Comparison of ENCODE assay signal across 22 cellular contexts in the genomic region with DNA sequence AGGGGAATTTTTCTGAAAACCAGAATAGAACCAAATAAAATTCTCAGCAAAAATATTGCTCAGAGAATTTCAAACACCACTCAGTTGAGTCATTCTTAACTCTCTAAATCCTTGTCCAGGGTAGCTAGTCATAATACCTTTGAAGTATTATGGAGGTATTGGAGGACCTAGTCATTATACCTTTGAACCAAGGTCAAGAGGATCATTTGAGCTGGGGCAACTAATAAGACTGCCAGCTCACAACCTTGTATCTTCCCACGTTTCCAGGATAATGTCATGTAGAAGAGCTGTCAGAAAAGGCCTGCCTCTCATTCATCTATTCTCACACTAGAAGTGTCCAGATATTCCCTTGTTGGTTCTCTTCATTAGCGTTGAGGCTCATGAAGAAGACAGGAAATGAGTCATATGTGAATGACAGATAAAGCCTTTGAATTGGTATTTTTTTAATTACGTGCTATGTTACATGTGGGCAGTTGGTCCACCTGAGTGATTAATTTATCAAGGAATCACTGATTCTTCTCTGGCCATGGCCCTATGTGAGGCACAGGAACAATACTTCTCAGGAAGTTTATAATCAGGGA. TPM values are rescaled to one million over a fixed set of nuclear protein-coding genes. Genes with fewer than 3 reads are reported as not detected.
DNase-seq lines count a peak whose midpoint lies in the region; TF ChIP-seq lines count a peak whose summit lies in the region.
"Had no signal": no experiment of that assay in that cellular context is flagged by ENCODE, and none has a peak within 500 bp of the region (broad histone marks: within the 10 kb centered on the region; RNA-seq: fewer than 3 reads in every experiment).

No MANE protein-coding gene starts in this region.

- H3K27me3 ChIP-seq in mammary epithelial cell (ENCODE audit: insufficient read depth, low read length): peaks cover 5% of the 10 kb centered on the region

- no peak overlapping the region for H3K4me3 ChIP-seq in mammary epithelial cell (replicated peaks in 1 of 3; ENCODE audit: insufficient read depth in 1 of 3, low read depth in 2 of 3, low read length in 3 of 3)
- H3K4me3 ChIP-seq: GM23248, PC-9 had no signal

- CTCF ChIA-PET in mammary epithelial cell (lab: Charles Lee; ENCODE audit: low non-redundant PET): no interaction called here
- CTCF ChIA-PET in MCF 10A (lab: Yijun Ruan, JAX): interaction anchor here (1.0 kb wide), 1 partner anchor 1743 kb away, joined by 5 read pairs; no protein-coding TSS in a partner anchor

- POLR2A ChIA-PET in MCF 10A (lab: Yijun Ruan, JAX): interaction anchor here (0.8 to 1.1 kb wide), 2 partner anchors 17 to 26 kb away, joined by 3 to 4 read pairs; no protein-coding TSS in a partner anchor

- DNase-seq in mammary epithelial cell (peak; percentile 5), MCF 10A (ENCODE audit: unreplicated experiment) (no peak), RPMI7951 (ENCODE audit: low read depth) (peak; percentile 7), foreskin melanocyte (peak; percentile 10), DMS79 treated with DMSO at 0.1 percent for 48 hours (lab: John Stamatoyannopoulos, UW) (no peak), cortex of kidney (lab: John Stamatoyannopoulos, UW) (no peak)
- no peak for DNase-seq in activated T-cell treated with anti-CD3 and anti-CD28 coated beads, Interleukin-2, amount 50 U/mL, for 24 hours
- DNase-seq: CD8-positive, alpha-beta memory T cell; GM23248; H9; KBM-7; MV-4-11; NCI-H1694 treated with DMSO at 0.1 percent for 48 hours; NCI-H2081 treated with DMSO at 0.1 percent for 48 hours; NCI-H446 treated with DMSO at 0.1 percent for 48 hours; PC-9; SHP77 treated with DMSO at 0.1 percent for 48 hours; SK-N-SH had no signal

- H3K4me2 ChIP-seq in mammary epithelial cell (ENCODE audit: insufficient read depth, low read depth, low read length): no peak overlapping the region
- H3K4me2 ChIP-seq: PC-9, SK-N-SH had no signal

- H3K9me3 ChIP-seq in mammary epithelial cell (replicated peaks; ENCODE audit: insufficient read depth, low read length): no peaks in the 10 kb centered on the region
- H3K9me3 ChIP-seq: SK-N-SH had no signal

- no peaks in the 10 kb centered on the region for H3K27me3 Mint-ChIP-seq in MCF 10A (ENCODE audit: insufficient read depth, unreplicated experiment)
- peaks cover 28% of the 10 kb centered on the region for H3K27me3 Mint-ChIP-seq in activated T-cell treated with anti-CD3 and anti-CD28 coated beads, Interleukin-2, amount 50 U/mL, for 24 hours

- no peak overlapping the region for H3K4me3 Mint-ChIP-seq in MCF 10A (ENCODE audit: unreplicated experiment)
- H3K4me3 Mint-ChIP-seq in activated T-cell treated with anti-CD3 and anti-CD28 coated beads, Interleukin-2, amount 50 U/mL, for 24 hours: no peak overlapping the region
- H3K4me3 Mint-ChIP-seq: H9 had no signal

- no peaks in the 10 kb centered on the region for H3K79me2 ChIP-seq in mammary epithelial cell (ENCODE audit: insufficient read depth, low read length)

- H3K27ac ChIP-seq in mammary epithelial cell (ENCODE audit: insufficient read depth, low read depth, low read length): no peak overlapping the region
- H3K27ac ChIP-seq: C4-2B, GM23248, PC-9, RWPE1 had no signal

- H4K20me1 ChIP-seq in mammary epithelial cell (ENCODE audit: insufficient read depth, low read length): no peaks in the 10 kb centered on the region

- BruUV-seq in mammary epithelial cell (replicated peaks; lab: Mats Ljungman, UMichigan): no TSS peak
- BruUV-seq in MCF 10A (replicated peaks; lab: Mats Ljungman, UMichigan): no TSS peak

- no peak overlapping the region for H2AFZ ChIP-seq in mammary epithelial cell (ENCODE audit: low read depth, low read length)
- H2AFZ ChIP-seq: GM23248, PC-9 had no signal

- no peak overlapping the region for H3K27ac Mint-ChIP-seq in MCF 10A (ENCODE audit: low read depth, unreplicated experiment)
- no peak overlapping the region for H3K27ac Mint-ChIP-seq in activated T-cell treated with anti-CD3 and anti-CD28 coated beads, Interleukin-2, amount 50 U/mL, for 24 hours
- H3K27ac Mint-ChIP-seq: CD8-positive, alpha-beta memory T cell; H9 had no signal

- no peak overlapping the region for H3K9ac ChIP-seq in mammary epithelial cell (ENCODE audit: insufficient read depth, low read length)
- H3K9ac ChIP-seq: GM23248, SK-N-SH had no signal

- no peaks in the 10 kb centered on the region for H3K36me3 Mint-ChIP-seq in MCF 10A (ENCODE audit: insufficient read depth, unreplicated experiment)
- H3K36me3 Mint-ChIP-seq in activated T-cell treated with anti-CD3 and anti-CD28 coated beads, Interleukin-2, amount 50 U/mL, for 24 hours (ENCODE audit: low read depth): no peaks in the 10 kb centered on the region
- H3K36me3 Mint-ChIP-seq: CD8-positive, alpha-beta memory T cell had no signal

- H3K4me1 Mint-ChIP-seq in MCF 10A (ENCODE audit: insufficient read depth, unreplicated experiment): peaks cover 11% of the 10 kb centered on the region
- H3K4me1 Mint-ChIP-seq in activated T-cell treated with anti-CD3 and anti-CD28 coated beads, Interleukin-2, amount 50 U/mL, for 24 hours (ENCODE audit: low read depth): no peaks in the 10 kb centered on the region
- H3K4me1 Mint-ChIP-seq: CD8-positive, alpha-beta memory T cell; H9 had no signal

- dilution Hi-C loops in mammary epithelial cell (cut with HindIII; ENCODE audit: low sequenced_read_pairs): no loop called here

- WGBS in mammary epithelial cell (ENCODE audit: low coverage, missing lambda C conversion rate): 30% methylated on average over 2 of the region's 3 CpGs

- H3K4me1 ChIP-seq in mammary epithelial cell (ENCODE audit: insufficient read depth, low read length): peaks cover 4% of the 10 kb centered on the region

- intact Hi-C loops in mammary epithelial cell (cut with micrococcal nuclease) (no loop called here), MCF 10A (cut with micrococcal nuclease) (no loop called here)

- TF ChIP-seq CTCF in mammary epithelial cell (conservative IDR thresholded peaks at IDR 0.05 in 1 of 2, IDR thresholded peaks at IDR 0.05 in 1 of 2; ENCODE audit: extremely low read depth in 1 of 2, insufficient read depth in 1 of 2, low read depth in 1 of 2, low read length in 2 of 2) (no peak), MCF 10A (IDR thresholded peaks at IDR 0.05; ENCODE audit: unreplicated experiment) (no peak)

- no peaks in the 10 kb centered on the region for H3K9me3 Mint-ChIP-seq in MCF 10A (ENCODE audit: unreplicated experiment)
- no peaks in the 10 kb centered on the region for H3K9me3 Mint-ChIP-seq in activated T-cell treated with anti-CD3 and anti-CD28 coated beads, Interleukin-2, amount 50 U/mL, for 24 hours
- H3K9me3 Mint-ChIP-seq: CD8-positive, alpha-beta memory T cell; H9 had no signal

- in situ Hi-C loops in mammary epithelial cell (cut with MboI; ENCODE audit: low sequenced_read_pairs in 2 of 2): no loop called here

- H3K36me3 ChIP-seq in mammary epithelial cell (ENCODE audit: insufficient read depth, low read length): no peaks in the 10 kb centered on the region

RNA-seq across cellular contexts. Expression of a gene that starts 48.3 kb away (rescaled TPM):
- total RNA-seq in mammary epithelial cell (not detected), MCF 10A (2022) (not detected in 2 replicates)
- polyA plus RNA-seq in mammary epithelial cell: not detected
- not detected for polyA minus RNA-seq in mammary epithelial cell
- not detected in 2 replicates for total RNA-seq in RPMI7951 (2014; rRNA removed; shearing (Covaris generic))
- total RNA-seq: A172; CD8-positive, alpha-beta memory T cell; GM23248; H9; HepG2; PC-9 had no signal
- polyA plus RNA-seq: CD8-positive, alpha-beta memory T cell; GM23248; HepG2; SK-N-SH had no signal

RNA-seq across cellular contexts. Expression of a gene that starts 48.6 kb away (rescaled TPM):
- total RNA-seq in mammary epithelial cell: 10 to 100 TPM; 19.5 to 21.7 TPM
- 14.4 TPM for polyA plus RNA-seq in mammary epithelial cell
- polyA minus RNA-seq in mammary epithelial cell: 7.4 TPM
- 20.4 and 26.6 TPM in 2 replicates for total RNA-seq in MCF 10A (2022)
- total RNA-seq in RPMI7951 (2014; rRNA removed; shearing (Covaris generic)): 43.2 and 43.3 TPM in 2 replicates

Comparison
In these comparisons a context has a peak if more than half of its experiments do, and no peak if none do; other contexts are left out.
1. DNase-seq: peak in mammary epithelial cell (single experiment), RPMI7951 (single experiment) and foreskin melanocyte (single experiment); none in MCF 10A (single experiment), DMS79 treated with DMSO at 0.1 percent for 48 hours (single experiment), cortex of kidney (single experiment) and activated T-cell treated with anti-CD3 and anti-CD28 coated beads, Interleukin-2, amount 50 U/mL, for 24 hours (single experiment).